24 cellular contexts compared by ENCODE assay signal in the genomic region with DNA sequence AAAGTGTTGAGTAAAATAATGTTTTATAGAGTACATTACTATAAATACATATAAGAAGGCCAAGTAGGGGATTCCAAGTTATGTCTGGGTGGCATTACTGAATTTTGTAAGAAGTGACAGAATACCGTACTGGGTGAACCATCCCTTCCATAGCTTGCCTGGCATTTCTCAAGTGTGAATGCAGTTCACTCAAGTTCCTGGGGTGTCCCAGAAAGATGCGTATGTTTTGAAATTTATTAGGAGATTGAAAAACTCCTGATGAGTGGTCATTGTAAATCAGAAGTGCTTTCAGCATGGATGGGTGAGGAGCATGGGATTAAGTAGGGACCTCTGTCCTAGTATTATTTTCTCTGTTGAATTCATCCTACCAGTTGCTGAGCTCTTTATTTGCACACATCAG.
DNase-seq lines count a peak whose midpoint lies in the region; ATAC-seq and TF ChIP-seq lines count a peak whose summit lies in the region.
"Had no signal": no experiment of that assay in that cellular context is flagged by ENCODE, and none has a peak within 500 bp of the region (broad histone marks: within the 10 kb centered on the region; RNA-seq: fewer than 3 reads in every experiment).

No MANE protein-coding gene starts in this region.

- no peaks in the 10 kb centered on the region for H4K20me1 ChIP-seq in GM23338 (replicated peaks; ENCODE audit: insufficient read depth)

- H3K4me3 Mint-ChIP-seq in HFFc6 (no peak overlapping the region), GM23338 (no peak overlapping the region)
- H3K4me3 Mint-ChIP-seq in activated naive CD8-positive, alpha-beta T cell treated with anti-CD3 and anti-CD28 coated beads, Interleukin-2, amount 50 U/mL, for 24 hours = no peak overlapping the region
- H3K4me3 Mint-ChIP-seq: activated CD4-positive, alpha-beta T cell treated with anti-CD3 and anti-CD28 coated beads for 36 hours; CD8-positive, alpha-beta T cell; stimulated activated naive B cell treated with anti-CD40 and anti-IgM and Interleukin-4, amounts not matched to agents 10 μg/mL and 1 μg/mL and 100 μg/mL, for 72 hours had no signal

- H3K27ac Mint-ChIP-seq in HFFc6 (peak overlapping the region; percentile 78), GM23338 (no peak overlapping the region)
- no peak overlapping the region for H3K27ac Mint-ChIP-seq in activated naive CD8-positive, alpha-beta T cell treated with anti-CD3 and anti-CD28 coated beads, Interleukin-2, amount 50 U/mL, for 24 hours
- H3K27ac Mint-ChIP-seq: activated CD4-positive, alpha-beta T cell treated with anti-CD3 and anti-CD28 coated beads for 36 hours; activated T-helper 2 cell treated with anti-CD3 and anti-CD28 coated beads, Interferon-gamma antibody, Interleukin-2, Interleukin-4, amounts not matched to agents 10 μg/mL and 5 μg/mL and 100 μg/mL, durations not matched to agents 14 hours and 24 hours and 36 hours; CD8-positive, alpha-beta T cell; stimulated activated naive B cell treated with anti-CD40 and anti-IgM and Interleukin-4, amounts not matched to agents 10 μg/mL and 1 μg/mL and 100 μg/mL, for 72 hours had no signal

- TF ChIP-seq CTCF in HFFc6 (IDR thresholded peaks at IDR 0.05) = 0 out of 2 replicates have a peak, but pooled peaks have one; percentile 18
- TF ChIP-seq CTCF in neutrophil (IDR thresholded peaks at IDR 0.05) = no peak
- TF ChIP-seq CTCF in GM23338 (conservative IDR thresholded peaks at IDR 0.05; ENCODE audit: low read depth in 2 of 2) = no peak

- peaks cover 3% of the 10 kb centered on the region for H3K27me3 Mint-ChIP-seq in HFFc6 (ENCODE audit: insufficient read depth)
- no peaks in the 10 kb centered on the region for H3K27me3 Mint-ChIP-seq in activated naive CD8-positive, alpha-beta T cell treated with anti-CD3 and anti-CD28 coated beads, Interleukin-2, amount 50 U/mL, for 24 hours
- H3K27me3 Mint-ChIP-seq in GM23338 (ENCODE audit: insufficient read depth, low read depth, poor library complexity) = peaks cover 4% of the 10 kb centered on the region
- H3K27me3 Mint-ChIP-seq: activated CD4-positive, alpha-beta T cell treated with anti-CD3 and anti-CD28 coated beads for 36 hours had no signal

- H3K9me2 ChIP-seq in GM23338 (ENCODE audit: insufficient read depth) = no peaks in the 10 kb centered on the region

- H3K36me3 Mint-ChIP-seq in HFFc6 (ENCODE audit: low read depth) (no peaks in the 10 kb centered on the region), GM23338 (ENCODE audit: low read depth) (no peaks in the 10 kb centered on the region)
- H3K36me3 Mint-ChIP-seq in activated naive CD8-positive, alpha-beta T cell treated with anti-CD3 and anti-CD28 coated beads, Interleukin-2, amount 50 U/mL, for 24 hours (ENCODE audit: low read depth) = no peaks in the 10 kb centered on the region
- H3K36me3 Mint-ChIP-seq: CD8-positive, alpha-beta T cell; stimulated activated naive B cell treated with anti-CD40 and anti-IgM and Interleukin-4, amounts not matched to agents 10 μg/mL and 1 μg/mL and 100 μg/mL, for 72 hours had no signal

- H2AFZ ChIP-seq in ACC112 (ENCODE audit: low read length, unreplicated experiment) (no peak overlapping the region), GM23338 (no peak overlapping the region)

- H3K4me1 ChIP-seq in ACC112 (ENCODE audit: control insufficient read depth, insufficient read depth, low read length, unreplicated experiment) = peaks cover 27% of the 10 kb centered on the region
- H3K4me1 ChIP-seq in neutrophil (ENCODE audit: control insufficient read depth in 1 of 2, insufficient read depth in 1 of 2, low read depth in 1 of 2, low read length in 1 of 2) = peaks cover 32 to 46% of the 10 kb centered on the region in 2 experiments
- H3K4me1 ChIP-seq in GM23338 (ENCODE audit: insufficient read depth) = no peaks in the 10 kb centered on the region

- no peak overlapping the region for H3K4me2 ChIP-seq in GM23338
- H3K4me2 ChIP-seq: KMS-11 had no signal

- H3K27me3 ChIP-seq in ACC112 (ENCODE audit: insufficient read depth, low read length) (no peaks in the 10 kb centered on the region), neutrophil (no peaks in the 10 kb centered on the region), GM23338 (ENCODE audit: insufficient read depth) (no peaks in the 10 kb centered on the region)
- H3K27me3 ChIP-seq: adrenal gland, upper lobe of left lung had no signal

- H3K4me3 ChIP-seq in ACC112 (ENCODE audit: low read depth, low read length) (no peak overlapping the region), neutrophil (ENCODE audit: low read depth in 1 of 2, low read length in 1 of 2) (no peak overlapping the region), GM23338 (no peak overlapping the region)
- H3K4me3 ChIP-seq: adrenal gland, upper lobe of left lung had no signal

- DNase-seq in HFFc6 (no peak), amniotic epithelial cell (ENCODE audit: low read depth) (peak; percentile 41), kidney glomerular epithelial cell (lab: John Stamatoyannopoulos, UW) (no peak), GF-D8 (lab: John Stamatoyannopoulos, UW) (no peak), GM23338 (ENCODE audit: low spot score) (no peak)
- DNase-seq in activated naive CD8-positive, alpha-beta T cell treated with anti-CD3 and anti-CD28 coated beads, Interleukin-2, amount 50 U/mL, for 24 hours = no peak
- DNase-seq: activated CD4-positive, alpha-beta T cell treated with anti-CD3 and anti-CD28 coated beads for 36 hours; adrenal gland; CD8-positive, alpha-beta T cell; central memory CD4-positive, alpha-beta T cell; DMS79; effector memory CD4-positive, alpha-beta T cell; H7; mesendoderm; NCI-H1417; NCI-H69; stimulated activated CD4-positive, alpha-beta T cell treated with anti-CD3 and anti-CD28 coated beads, Interleukin-15, amount 100 ng/mL, for 24 hours; stimulated activated naive B cell treated with anti-CD40 and anti-IgM and Interleukin-4, amounts not matched to agents 10 μg/mL and 1 μg/mL and 100 μg/mL, for 72 hours; T1000 had no signal

- no peaks in the 10 kb centered on the region for H3K9me3 Mint-ChIP-seq in HFFc6
- no peaks in the 10 kb centered on the region for H3K9me3 Mint-ChIP-seq in activated naive CD8-positive, alpha-beta T cell treated with anti-CD3 and anti-CD28 coated beads, Interleukin-2, amount 50 U/mL, for 24 hours
- peaks cover under 1% of the 10 kb centered on the region; the same call in 1 of the 3 replicates for H3K9me3 Mint-ChIP-seq in GM23338
- H3K9me3 Mint-ChIP-seq: activated T-helper 2 cell treated with anti-CD3 and anti-CD28 coated beads, Interferon-gamma antibody, Interleukin-2, Interleukin-4, amounts not matched to agents 10 μg/mL and 5 μg/mL and 100 μg/mL, durations not matched to agents 14 hours and 24 hours and 36 hours; CD8-positive, alpha-beta T cell; stimulated activated naive B cell treated with anti-CD40 and anti-IgM and Interleukin-4, amounts not matched to agents 10 μg/mL and 1 μg/mL and 100 μg/mL, for 72 hours had no signal

- H3K79me2 ChIP-seq in ACC112 (ENCODE audit: control insufficient read depth, insufficient read depth, low read length, unreplicated experiment) = no peaks in the 10 kb centered on the region
- H3K79me2 ChIP-seq in GM23338 (replicated peaks; ENCODE audit: insufficient read depth) = no peaks in the 10 kb centered on the region

- ATAC-seq in activated naive CD8-positive, alpha-beta T cell treated with anti-CD3 and anti-CD28 coated beads, Interleukin-2, amount 50 U/mL, for 24 hours = no peak
- ATAC-seq in GM23338 = no peak
- ATAC-seq: activated CD4-positive, alpha-beta T cell treated with anti-CD3 and anti-CD28 coated beads for 36 hours; CD8-positive, alpha-beta T cell; stimulated activated naive B cell treated with anti-CD40 and anti-IgM and Interleukin-4, amounts not matched to agents 10 μg/mL and 1 μg/mL and 100 μg/mL, for 72 hours had no signal

- H3K27ac ChIP-seq in ACC112 (ENCODE audit: low read depth, low read length) (peak overlapping the region; percentile 83), neutrophil (peak overlapping the region; percentile 66), GM23338 (ENCODE audit: low read depth) (no peak overlapping the region)
- H3K27ac ChIP-seq: KMS-11 had no signal

- H3F3A ChIP-seq in GM23338 (replicated peaks; ENCODE audit: low read depth) = no peaks in the 10 kb centered on the region

- no peaks in the 10 kb centered on the region for H3K36me3 ChIP-seq in ACC112 (ENCODE audit: insufficient read depth, low read length)
- H3K36me3 ChIP-seq in neutrophil = no peaks in the 10 kb centered on the region
- no peaks in the 10 kb centered on the region for H3K36me3 ChIP-seq in GM23338 (ENCODE audit: insufficient read depth)
- H3K36me3 ChIP-seq: adrenal gland, upper lobe of left lung had no signal

- peaks cover 39% of the 10 kb centered on the region for H3K4me1 Mint-ChIP-seq in HFFc6 (ENCODE audit: low read depth)
- peaks cover 9% of the 10 kb centered on the region for H3K4me1 Mint-ChIP-seq in activated naive CD8-positive, alpha-beta T cell treated with anti-CD3 and anti-CD28 coated beads, Interleukin-2, amount 50 U/mL, for 24 hours
- H3K4me1 Mint-ChIP-seq in GM23338 = peaks cover 7% of the 10 kb centered on the region
- H3K4me1 Mint-ChIP-seq: activated CD4-positive, alpha-beta T cell treated with anti-CD3 and anti-CD28 coated beads for 36 hours had no signal

- H3K9me3 ChIP-seq in neutrophil = no peaks in the 10 kb centered on the region
- H3K9me3 ChIP-seq: adrenal gland, upper lobe of left lung had no signal
